Comparison of ENCODE assay signal across 10 cellular contexts in the genomic region with DNA sequence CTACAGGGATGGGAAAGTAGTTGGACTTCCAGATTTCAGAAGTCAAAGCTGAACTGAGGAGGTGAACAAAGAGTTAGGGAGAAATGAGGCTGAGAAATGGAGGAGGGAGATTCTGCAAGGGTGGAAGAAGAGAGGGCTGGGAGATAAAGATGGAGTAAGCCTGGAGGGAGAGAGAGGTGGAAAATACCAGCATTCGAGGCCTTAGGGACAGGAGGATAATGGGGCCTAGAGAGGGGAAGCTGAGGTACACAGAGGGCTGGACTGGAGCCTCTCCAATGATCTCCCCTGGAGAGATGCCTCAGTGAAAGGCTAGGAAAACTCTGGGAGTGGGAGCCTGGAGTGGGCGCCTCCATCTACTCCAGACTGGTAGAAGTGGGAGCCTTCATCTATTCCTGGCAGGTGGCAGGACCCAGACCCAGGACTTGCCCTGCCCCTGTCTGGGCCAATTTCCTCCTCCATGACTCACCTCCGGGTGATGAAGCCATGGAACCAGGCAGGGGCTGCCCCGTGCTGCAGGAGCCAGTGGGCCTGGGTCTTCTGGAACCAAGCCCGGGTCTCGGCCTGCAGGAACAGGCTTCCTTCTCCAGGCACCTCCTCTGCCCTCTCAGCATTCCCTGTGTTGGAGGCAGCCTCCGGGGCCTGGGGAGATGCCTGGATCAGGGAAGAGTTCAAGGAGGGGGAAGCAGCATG. TPM values are rescaled to one million over a fixed set of nuclear protein-coding genes. Genes with fewer than 3 reads are reported as not detected.
A peak's percentile ranks its signal among the peaks of the same experiment; 100 is the strongest.
DNase-seq lines count a peak whose midpoint lies in the region; ATAC-seq, FAIRE-seq and TF ChIP-seq lines count a peak whose summit lies in the region.
"Had no signal": no experiment of that assay in that cellular context is flagged by ENCODE, and none has a peak within 500 bp of the region (broad histone marks: within the 10 kb centered on the region; RNA-seq: fewer than 3 reads in every experiment).

No MANE protein-coding gene starts in this region.

- H3K27me3 ChIP-seq in esophagus (ENCODE audit: control insufficient read depth in 1 of 2, insufficient read depth in 2 of 2, low read length in 2 of 2) (no peaks in the 10 kb centered on the region), rectal smooth muscle tissue (ENCODE audit: control insufficient read depth, insufficient read depth, low read length) (no peaks in the 10 kb centered on the region)

- ATAC-seq in HG03135 (IDR thresholded peaks at IDR 0.05; ENCODE audit: unreplicated experiment) (no peak), HG02759 (IDR thresholded peaks at IDR 0.05; ENCODE audit: unreplicated experiment) (no peak)

- no peak for FAIRE-seq in GM12891 (lab: Jason Lieb, UNC)
- FAIRE-seq: islet of Langerhans had no signal

- DNase-seq in ELR (ENCODE audit: low read depth) = peak; percentile 56
- peak; percentile 51 for DNase-seq in activated CD4-positive, alpha-beta T cell treated with anti-CD3 and anti-CD28 coated beads, Interleukin-2, amount 50 U/mL, for 1 hour
- no peak for DNase-seq in GM12891 (ENCODE audit: insufficient read length, low spot score)
- DNase-seq in NCI-H446 (lab: John Stamatoyannopoulos, UW) = no peak

- TF ChIP-seq POLR2A in GM12891 (IDR thresholded peaks at IDR 0.05; ENCODE audit: low read depth, low read length) = no peak

- peaks cover 3 to 14% of the 10 kb centered on the region in 2 donors for H3K4me1 ChIP-seq in esophagus (ENCODE audit: control insufficient read depth in 2 of 2, insufficient read depth in 2 of 2, low read length in 1 of 2)
- H3K4me1 ChIP-seq in rectal smooth muscle tissue (ENCODE audit: control insufficient read depth, insufficient read depth, low read length) = no peaks in the 10 kb centered on the region

- H3K9ac ChIP-seq in rectal smooth muscle tissue (ENCODE audit: low read length) = no peak overlapping the region

- H3K4me3 ChIP-seq in esophagus (ENCODE audit: low read depth in 1 of 2, low read length in 2 of 2) (peak overlapping the region in 1 of 2 donors; percentile 31), rectal smooth muscle tissue (ENCODE audit: low read length) (peak overlapping the region; percentile 49)

- WGBS in esophagus, 2 donors = 50 to 76% methylated on average over 7 of the region's 7 CpGs

- no peaks in the 10 kb centered on the region for H3K9me3 ChIP-seq in esophagus (ENCODE audit: control insufficient read depth in 2 of 2, insufficient read depth in 1 of 2, low read depth in 1 of 2, low read length in 1 of 2)
- H3K9me3 ChIP-seq: tibial artery had no signal

- H3K36me3 ChIP-seq in esophagus (ENCODE audit: control insufficient read depth in 2 of 2, insufficient read depth in 2 of 2, low read length in 1 of 2) = no peaks in the 10 kb centered on the region
- H3K36me3 ChIP-seq in rectal smooth muscle tissue (ENCODE audit: control insufficient read depth, insufficient read depth, low read length) = no peaks in the 10 kb centered on the region
- H3K36me3 ChIP-seq: tibial artery had no signal

- H3K27ac ChIP-seq in esophagus (ENCODE audit: low read depth in 2 of 2, low read length in 1 of 2) = peak overlapping the region; percentile 11 to 44
- peak overlapping the region; percentile 69 for H3K27ac ChIP-seq in rectal smooth muscle tissue (ENCODE audit: low read depth, low read length)
- H3K27ac ChIP-seq: tibial artery had no signal

TF ChIP-seq in GM12891, 5 proteins besides CTCF, POLR2A, EP300 and RAD21:
- TF ChIP-seq SPI1 (IDR thresholded peaks at IDR 0.05; ENCODE audit: low read depth, low read length) (no peak), POU2F2 (IDR thresholded peaks at IDR 0.05; ENCODE audit: low read depth, low read length) (no peak), TAF1 (IDR thresholded peaks at IDR 0.05; ENCODE audit: low read depth, low read length) (no peak)
TF ChIP-seq in GM12891: peak in this region for 0.

RNA-seq across cellular contexts. Expression of gene SH2D2A, which starts 1.9 kb away (rescaled TPM):
- under 1 TPM; 0.90 to 1.00 TPM for polyA plus RNA-seq in esophagus
- polyA plus RNA-seq in GM12891 (2012; ENCODE audit: low read depth, missing spikeins) = 6.8 TPM

RNA-seq across cellular contexts. Expression of gene INSRR, which starts 44.2 kb away (rescaled TPM):
- polyA plus RNA-seq in esophagus = under 1 TPM in 1 of 2 donors, not detected in 1; 0.01 TPM
- polyA plus RNA-seq in GM12891 (2012; ENCODE audit: low read depth, missing spikeins) = not detected

RNA-seq across cellular contexts. Expression of gene NTRK1, which starts 45.9 kb away (rescaled TPM):
- under 1 TPM; 0.06 to 0.08 TPM for polyA plus RNA-seq in esophagus
- not detected for polyA plus RNA-seq in GM12891 (2012; ENCODE audit: low read depth, missing spikeins)

RNA-seq across cellular contexts. Expression of gene PRCC, which starts 47.4 kb away (rescaled TPM):
- 10 to 100 TPM; 36.6 to 41.8 TPM for polyA plus RNA-seq in esophagus
- 52.3 TPM for polyA plus RNA-seq in GM12891 (2012; ENCODE audit: low read depth, missing spikeins)

Comparison
In these comparisons a context has a peak if more than half of its experiments do, and no peak if none do; other contexts are left out.
1. DNase-seq: peak in ELR (single experiment) and activated CD4-positive, alpha-beta T cell treated with anti-CD3 and anti-CD28 coated beads, Interleukin-2, amount 50 U/mL, for 1 hour (single experiment); none in GM12891 (single experiment) and NCI-H446 (0 of 2).